22 cellular contexts compared by ENCODE assay signal in the genomic region with DNA sequence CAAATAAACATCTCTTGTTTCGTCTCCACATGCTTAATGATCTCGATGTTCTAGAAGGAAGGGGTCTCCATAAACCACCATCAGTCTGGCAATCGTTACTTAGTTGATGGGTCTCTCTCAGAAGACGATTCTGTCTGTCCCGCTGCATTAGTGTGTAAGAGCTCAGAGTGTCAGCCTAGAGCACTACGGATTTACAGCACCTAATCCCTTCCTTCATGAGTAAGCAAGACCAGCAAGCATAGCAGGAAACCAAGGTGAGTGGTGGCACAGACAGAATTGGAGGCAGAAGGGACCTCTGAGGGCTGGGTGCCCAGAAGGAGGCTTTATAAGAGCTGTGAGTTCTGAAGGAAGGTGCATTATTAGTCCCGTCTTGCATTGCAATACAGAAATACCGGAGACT.
DNase-seq lines count a peak whose midpoint lies in the region; ATAC-seq, FAIRE-seq and TF ChIP-seq lines count a peak whose summit lies in the region.
"Had no signal": no experiment of that assay in that cellular context is flagged by ENCODE, and none has a peak within 500 bp of the region (broad histone marks: within the 10 kb centered on the region; RNA-seq: fewer than 3 reads in every experiment).

No MANE protein-coding gene starts in this region.

- H3K9me3 ChIP-seq in WERI-Rb-1 (ENCODE audit: severe bottlenecking): no peaks in the 10 kb centered on the region
- H3K9me3 ChIP-seq: A549; BLaER1 treated with 17β-estradiol and CSF1 and Interleukin-3, amounts not matched to agents 10 nM and 100 nM; Caco-2 had no signal

- ATAC-seq in esophagus mucosa (peak; percentile 60), HG02981 (IDR thresholded peaks at IDR 0.05; ENCODE audit: unreplicated experiment) (no peak)
- ATAC-seq: A549; CD8-positive, alpha-beta T cell; GM12878 had no signal

- DNase-seq in NCI-H82 (lab: John Stamatoyannopoulos, UW) (peak; percentile 75), WERI-Rb-1 (peak; percentile 39), urothelium cell line (ENCODE audit: low spot score) (no peak), NOMO-1 treated with dmso at 0.1 percent for 144 hours (lab: John Stamatoyannopoulos, UW; ENCODE audit: unreplicated experiment) (no peak)
- DNase-seq in activated naive CD4-positive, alpha-beta T cell treated with Interleukin-2 at 50 U/mL for 16 hours: no peak
- DNase-seq: AML-193; Caco-2; Calu3; CD4-positive, alpha-beta T cell; CD8-positive, alpha-beta T cell; DMS79 treated with DMSO at 0.1 percent for 48 hours; GDM1 had no signal

- no peaks in the 10 kb centered on the region for H3K27me3 ChIP-seq in WERI-Rb-1 (ENCODE audit: insufficient read depth, low read depth, severe bottlenecking)
- H3K27me3 ChIP-seq: BLaER1 treated with 17β-estradiol and CSF1 and Interleukin-3, amounts not matched to agents 10 nM and 100 nM had no signal

- FAIRE-seq in urothelium cell line (lab: Jason Lieb, UNC): peak; percentile 48
- FAIRE-seq: A549, D721Med, GM12878, GM12892, GM18507 had no signal

- no peak for TF ChIP-seq CTCF in WERI-Rb-1 (IDR thresholded peaks at IDR 0.05; ENCODE audit: low read depth, low read length)

- no peak overlapping the region for H3K27ac ChIP-seq in WERI-Rb-1
- H3K27ac ChIP-seq: 22Rv1; A549; BLaER1 treated with 17β-estradiol and CSF1 and Interleukin-3, amounts not matched to agents 10 nM and 100 nM; C4-2B had no signal

- H3K36me3 ChIP-seq in WERI-Rb-1: no peaks in the 10 kb centered on the region
- H3K36me3 ChIP-seq: BLaER1 treated with 17β-estradiol and CSF1 and Interleukin-3, amounts not matched to agents 10 nM and 100 nM had no signal

- H3K4me3 ChIP-seq in WERI-Rb-1 (ENCODE audit: low read depth, low read length): no peak overlapping the region
- H3K4me3 ChIP-seq: A549; BLaER1 treated with 17β-estradiol and CSF1 and Interleukin-3, amounts not matched to agents 10 nM and 100 nM; GM12878 had no signal

Comparison
In these comparisons a context has a peak if more than half of its experiments do, and no peak if none do; other contexts are left out.
1. DNase-seq: peak in NCI-H82 (single experiment) and WERI-Rb-1 (single experiment); none in urothelium cell line (single experiment), NOMO-1 treated with dmso at 0.1 percent for 144 hours (single experiment) and activated naive CD4-positive, alpha-beta T cell treated with Interleukin-2 at 50 U/mL for 16 hours (single experiment).